Comparison of ENCODE assay signal across 27 cellular contexts in genomic region chr12:132160016-132160415, GRCh38. TPM values are rescaled to one million over a fixed set of nuclear protein-coding genes. Genes with fewer than 3 reads are reported as not detected.
DNase-seq lines count a peak whose midpoint lies in the region; ATAC-seq and TF ChIP-seq lines count a peak whose summit lies in the region.
"Had no signal": no experiment of that assay in that cellular context is flagged by ENCODE, and none has a peak within 500 bp of the region (broad histone marks: within the 10 kb centered on the region; RNA-seq: fewer than 3 reads in every experiment).

No MANE protein-coding gene starts in this region.

- H3K9me3 ChIP-seq in WERI-Rb-1 (ENCODE audit: severe bottlenecking) = no peaks in the 10 kb centered on the region
- no peaks in the 10 kb centered on the region for H3K9me3 ChIP-seq in right cardiac atrium (ENCODE audit: control insufficient read depth, low read length)
- H3K9me3 ChIP-seq: HAP-1, thyroid gland, vagina had no signal

- no peak overlapping the region for H3K4me3 Mint-ChIP-seq in activated CD4-positive, alpha-beta T cell treated with anti-CD3 and anti-CD28 coated beads, Interleukin-2, amount 10 ng/mL, durations not matched to agents 24 days and 14 days
- H3K4me3 Mint-ChIP-seq: activated CD4-positive, alpha-beta T cell treated with anti-CD3 and anti-CD28 coated beads for 36 hours; B cell; nephron; stimulated activated naive CD8-positive, alpha-beta T cell treated with anti-CD3 and anti-CD28 coated beads, Interleukin-15, amount 100 ng/mL, for 72 hours had no signal

- WGBS in right cardiac atrium = 47% methylated on average over 16 of the region's 16 CpGs

- no peaks in the 10 kb centered on the region for H3K36me3 ChIP-seq in WERI-Rb-1
- H3K36me3 ChIP-seq: HAP-1, thyroid gland, vagina had no signal

- H3K27ac ChIP-seq in WERI-Rb-1 (no peak overlapping the region), right cardiac atrium (ENCODE audit: low read length) (no peak overlapping the region)
- H3K27ac ChIP-seq: thyroid gland, vagina had no signal

- no peak overlapping the region for H3K4me3 ChIP-seq in WERI-Rb-1 (ENCODE audit: low read depth, low read length)
- no peak overlapping the region for H3K4me3 ChIP-seq in right cardiac atrium (ENCODE audit: low read length)
- H3K4me3 ChIP-seq: HAP-1, thyroid gland, vagina had no signal

- ATAC-seq in Right ventricle myocardium superior (ENCODE audit: poor library complexity) (no peak), right cardiac atrium (peak in 1 of 2 donors; percentile 6), GM18517 (IDR thresholded peaks at IDR 0.05; ENCODE audit: unreplicated experiment) (no peak)
- ATAC-seq: activated CD4-positive, alpha-beta T cell treated with anti-CD3 and anti-CD28 coated beads for 36 hours; PC-3; stimulated activated naive CD8-positive, alpha-beta T cell treated with anti-CD3 and anti-CD28 coated beads, Interleukin-15, amount 100 ng/mL, for 72 hours had no signal

- H3K27me3 ChIP-seq in WERI-Rb-1 (ENCODE audit: insufficient read depth, low read depth, severe bottlenecking) (no peaks in the 10 kb centered on the region), right cardiac atrium (ENCODE audit: control insufficient read depth, insufficient read depth) (no peaks in the 10 kb centered on the region)
- H3K27me3 ChIP-seq: thyroid gland had no signal

- H3K9me3 Mint-ChIP-seq in activated CD4-positive, alpha-beta T cell treated with anti-CD3 and anti-CD28 coated beads, Interleukin-2, amount 10 ng/mL, durations not matched to agents 24 days and 14 days = no peaks in the 10 kb centered on the region
- H3K9me3 Mint-ChIP-seq: nephron; stimulated activated naive CD8-positive, alpha-beta T cell treated with anti-CD3 and anti-CD28 coated beads, Interleukin-15, amount 100 ng/mL, for 72 hours had no signal

- DNase-seq in Right ventricle myocardium superior (peak; percentile 38), cardiac septum (ENCODE audit: low spot score) (no peak), WERI-Rb-1 (peak; percentile 39), right cardiac atrium (peak in 2 of 3 donors; percentile 22 to 50), cerebellar nuclear complex (lab: John Stamatoyannopoulos, UW) (no peak), NCI-H1436 treated with DMSO at 0.1 percent for 48 hours (lab: John Stamatoyannopoulos, UW) (no peak)
- no peak for DNase-seq in activated CD4-positive, alpha-beta T cell treated with anti-CD3 and anti-CD28 coated beads, Interleukin-2, amount 10 ng/mL, durations not matched to agents 24 days and 14 days
- DNase-seq: activated effector memory CD4-positive, alpha-beta T cell treated with Interleukin-2 at 50 U/mL for 16 hours; DMS53; foreskin melanocyte; Karpas-422; kidney glomerular epithelial cell; NCI-H1417; NCI-H2081; NCI-H2227 treated with DMSO at 0.1 percent for 48 hours; NK-92 treated with Interleukin-12 subunit alpha and Interleukin-12 subunit beta, amount 100 ng/mL, for 24 hours; SHP77; stimulated activated CD4-positive, alpha-beta T cell treated with anti-CD3 and anti-CD28 coated beads, Interleukin-2, amount 100 ng/mL, for 24 hours; stimulated activated naive CD8-positive, alpha-beta T cell treated with anti-CD3 and anti-CD28 coated beads, Interleukin-15, amount 100 ng/mL, for 72 hours; thyroid gland had no signal

- intact Hi-C loops in Right ventricle myocardium superior (cut with DNase I) = no loop called here
- intact Hi-C loops in cardiac septum (cut with DNase I) = no loop called here
- intact Hi-C loops in right cardiac atrium (cut with DNase I) = loop anchor here in 1 of 4 donors (10.0 kb wide), 1 partner anchor 365 kb away; no protein-coding TSS in a partner anchor
- intact Hi-C loops in activated CD4-positive, alpha-beta T cell treated with anti-CD3 and anti-CD28 coated beads, Interleukin-2, amount 10 ng/mL, durations not matched to agents 24 days and 14 days (cut with micrococcal nuclease) = no loop called here

- H3K27ac Mint-ChIP-seq in activated CD4-positive, alpha-beta T cell treated with anti-CD3 and anti-CD28 coated beads, Interleukin-2, amount 10 ng/mL, durations not matched to agents 24 days and 14 days = no peak overlapping the region
- H3K27ac Mint-ChIP-seq: activated CD4-positive, alpha-beta T cell treated with anti-CD3 and anti-CD28 coated beads for 36 hours; B cell; nephron; stimulated activated naive CD8-positive, alpha-beta T cell treated with anti-CD3 and anti-CD28 coated beads, Interleukin-15, amount 100 ng/mL, for 72 hours had no signal

- H3K36me3 Mint-ChIP-seq in activated CD4-positive, alpha-beta T cell treated with anti-CD3 and anti-CD28 coated beads, Interleukin-2, amount 10 ng/mL, durations not matched to agents 24 days and 14 days (ENCODE audit: low read depth) = peaks cover 2% of the 10 kb centered on the region

- H3K27me3 Mint-ChIP-seq in activated CD4-positive, alpha-beta T cell treated with anti-CD3 and anti-CD28 coated beads, Interleukin-2, amount 10 ng/mL, durations not matched to agents 24 days and 14 days = peaks cover 3% of the 10 kb centered on the region
- H3K27me3 Mint-ChIP-seq: activated CD4-positive, alpha-beta T cell treated with anti-CD3 and anti-CD28 coated beads for 36 hours; B cell had no signal

- H3K4me1 Mint-ChIP-seq in activated CD4-positive, alpha-beta T cell treated with anti-CD3 and anti-CD28 coated beads, Interleukin-2, amount 10 ng/mL, durations not matched to agents 24 days and 14 days = peaks cover 9% of the 10 kb centered on the region
- H3K4me1 Mint-ChIP-seq: B cell, nephron had no signal

- TF ChIP-seq CTCF in WERI-Rb-1 (IDR thresholded peaks at IDR 0.05; ENCODE audit: low read depth, low read length) = no peak

- H3K4me1 ChIP-seq in right cardiac atrium (ENCODE audit: control insufficient read depth, insufficient read depth, low read length) = no peaks in the 10 kb centered on the region
- H3K4me1 ChIP-seq: HAP-1 had no signal

RNA-seq across cellular contexts. Expression of gene NOC4L, which starts 15.8 kb away (rescaled TPM):
- total RNA-seq in Right ventricle myocardium superior (9.5 TPM), cardiac septum (8.6 TPM), right cardiac atrium (10 to 100 TPM in 1 of 4 donors, 1 to 10 TPM in 3; 7.7 to 10.1 (median 9.1) TPM)
- polyA plus RNA-seq in right cardiac atrium = 11.0 TPM
- 49.6 and 53.3 TPM in 2 replicates for total RNA-seq in activated CD4-positive, alpha-beta T cell treated with anti-CD3 and anti-CD28 coated beads, Interleukin-2, amount 10 ng/mL, durations not matched to agents 24 days and 14 days

RNA-seq across cellular contexts. Expression of gene DDX51, which starts 15.9 kb away (rescaled TPM):
- 10.3 TPM for total RNA-seq in Right ventricle myocardium superior
- total RNA-seq in cardiac septum = 9.6 TPM
- 10 to 100 TPM in 2 of 4 donors, 1 to 10 TPM in 2; 7.4 to 11.7 (median 10.1) TPM for total RNA-seq in right cardiac atrium
- polyA plus RNA-seq in right cardiac atrium = 10.9 TPM
- total RNA-seq in activated CD4-positive, alpha-beta T cell treated with anti-CD3 and anti-CD28 coated beads, Interleukin-2, amount 10 ng/mL, durations not matched to agents 24 days and 14 days = 51.7 and 55.5 TPM in 2 replicates

Comparison
In these comparisons a context has a peak if more than half of its experiments do, and no peak if none do; other contexts are left out.
1. DNase-seq: peak in Right ventricle myocardium superior (single experiment), WERI-Rb-1 (single experiment) and right cardiac atrium (2 of 3); none in cardiac septum (single experiment), cerebellar nuclear complex (0 of 2), activated CD4-positive, alpha-beta T cell treated with anti-CD3 and anti-CD28 coated beads, Interleukin-2, amount 10 ng/mL, durations not matched to agents 24 days and 14 days (single experiment) and NCI-H1436 treated with DMSO at 0.1 percent for 48 hours (single experiment).